In the genomic region with DNA sequence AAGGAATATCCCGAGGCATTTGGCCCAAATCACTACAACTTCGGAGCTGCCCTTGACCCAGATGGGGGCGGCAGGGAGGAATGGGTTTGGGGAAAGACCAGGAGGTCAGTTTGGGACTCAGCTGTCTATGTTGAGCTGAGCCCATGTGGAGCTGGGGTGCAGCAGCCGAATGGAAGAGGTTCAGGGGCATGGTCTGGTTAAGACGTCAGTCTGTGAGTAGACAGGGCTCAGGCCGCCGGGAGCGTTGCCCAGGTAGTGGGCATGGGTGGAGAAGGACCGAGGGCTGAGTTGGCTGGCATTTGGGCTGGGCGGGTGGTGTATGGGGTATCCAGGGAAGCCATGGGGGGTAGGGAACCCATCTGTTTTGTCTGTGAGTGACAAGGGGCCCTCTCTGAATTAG, we compare ENCODE assay signal across 16 cellular contexts. TPM values are rescaled to one million over a fixed set of nuclear protein-coding genes. Genes with fewer than 3 reads are reported as not detected.
"Had no signal": no experiment of that assay in that cellular context is flagged by ENCODE, and none has a peak within 500 bp of the region (broad histone marks: within the 10 kb centered on the region; RNA-seq: fewer than 3 reads in every experiment).

No MANE protein-coding gene starts in this region.

- DNase-seq: activated effector memory CD4-positive, alpha-beta T cell treated with Interleukin-2 at 50 U/mL for 16 hours; adrenal gland; colonic mucosa; effector CD8-positive, alpha-beta T cell; foreskin fibroblast; left colon; natural killer cell; nucleus accumbens; right cardiac atrium; SJCRH30; stimulated activated CD4-positive, alpha-beta T cell treated with anti-CD3 and anti-CD28 coated beads, Interleukin-2, amount 100 ng/mL, for 24 hours; stomach; T1000 had no signal

- ATAC-seq: left colon, natural killer cell, right cardiac atrium had no signal

- H3K9me3 Mint-ChIP-seq: natural killer cell had no signal

- H3K4me1 ChIP-seq: adrenal gland, colonic mucosa, SJCRH30 had no signal

- H3K4me3 Mint-ChIP-seq: natural killer cell had no signal

- H3K36me3 ChIP-seq: colonic mucosa had no signal

- H3K9me3 ChIP-seq: adrenal gland, colonic mucosa, SJCRH30, stomach, thoracic aorta had no signal

- H3K4me2 ChIP-seq: smooth muscle cell had no signal

- H3K4me3 ChIP-seq: adrenal gland, colonic mucosa, lung, SJCRH30, smooth muscle cell, stomach, thoracic aorta had no signal

- H3K27me3 ChIP-seq: adrenal gland, colonic mucosa, SJCRH30, stomach had no signal

- H3K27ac ChIP-seq: colonic mucosa, SJCRH30, stomach, thoracic aorta had no signal

RNA-seq across cellular contexts. Expression of gene HPN, which starts 20.5 kb away (rescaled TPM):
- total RNA-seq: natural killer cell, SJCRH30 had no signal
